ENCODE assay signal across 13 cellular contexts in genomic region chr10:63456437-63457210, GRCh38. TPM values are rescaled to one million over a fixed set of nuclear protein-coding genes. Genes with fewer than 3 reads are reported as not detected.
DNase-seq lines count a peak whose midpoint lies in the region; ATAC-seq and TF ChIP-seq lines count a peak whose summit lies in the region.
"Had no signal": no experiment of that assay in that cellular context is flagged by ENCODE, and none has a peak within 500 bp of the region (broad histone marks: within the 10 kb centered on the region; RNA-seq: fewer than 3 reads in every experiment).

No MANE protein-coding gene starts in this region.

- dilution Hi-C loops in IMR-90 (cut with HindIII; ENCODE audit: low sequenced_read_pairs, unreplicated experiment): no loop called here

- no peak overlapping the region for H4K8ac ChIP-seq in IMR-90 (ENCODE audit: low read depth in 2 of 2, low read length in 2 of 2)

- H3K27ac Mint-ChIP-seq in CD14-positive monocyte: no peak overlapping the region

- H3K4me2 ChIP-seq in IMR-90 (ENCODE audit: low read depth, low read length): peak overlapping the region; percentile 57

- no peak overlapping the region for H2BK120ac ChIP-seq in IMR-90 (ENCODE audit: low read depth, low read length)

- H3K4me3 Mint-ChIP-seq in CD14-positive monocyte: no peak overlapping the region

- no peaks in the 10 kb centered on the region for H3K9me3 ChIP-seq in IMR-90 (ENCODE audit: control insufficient read depth, insufficient read depth, low read length)
- H3K9me3 ChIP-seq: esophagus muscularis mucosa had no signal

- peak overlapping the region; percentile 64 for H3K27ac ChIP-seq in ACC112 (ENCODE audit: low read depth, low read length)
- H3K27ac ChIP-seq in IMR-90 (ENCODE audit: insufficient read depth, low read length): no peak overlapping the region
- H3K27ac ChIP-seq: esophagus muscularis mucosa had no signal

- no peak overlapping the region for H4K91ac ChIP-seq in IMR-90 (ENCODE audit: insufficient read depth, low read depth, low read length)

- in situ Hi-C loops in IMR-90 (cut with MboI; ENCODE audit: low sequenced_read_pairs): no loop called here

- H3K4me1 ChIP-seq in ACC112 (ENCODE audit: control insufficient read depth, insufficient read depth, low read length, unreplicated experiment): peaks cover 25% of the 10 kb centered on the region
- H3K4me1 ChIP-seq in IMR-90 (ENCODE audit: control insufficient read depth, insufficient read depth, low read length): peaks cover 3% of the 10 kb centered on the region

- peak; percentile 73 for DNase-seq in IMR-90
- DNase-seq in astrocyte of the hippocampus (ENCODE audit: low read depth, low spot score): peak; percentile 57
- peak; percentile 35 for DNase-seq in hepatic stellate cell (ENCODE audit: low spot score)
- DNase-seq in CD14-positive monocyte (ENCODE audit: low spot score): no peak
- DNase-seq in NCI-H1417 treated with DMSO at 0.1 percent for 48 hours (lab: John Stamatoyannopoulos, UW): no peak
- DNase-seq in islet precursor cell: no peak
- DNase-seq: NCI-H1048, NCI-H510A treated with DMSO at 0.1 percent for 48 hours, SHP77 had no signal

- peaks cover 3% of the 10 kb centered on the region for H3K4me1 Mint-ChIP-seq in CD14-positive monocyte

- H3K23ac ChIP-seq in IMR-90 (ENCODE audit: low read depth, low read length): no peak overlapping the region; the same call in 1 of the 2 replicates

- no peak overlapping the region for H4K5ac ChIP-seq in IMR-90 (ENCODE audit: low read depth, low read length)

- H2BK20ac ChIP-seq in IMR-90 (ENCODE audit: low read depth, low read length): no peak overlapping the region

- H3K36me3 ChIP-seq in ACC112 (ENCODE audit: insufficient read depth, low read length) (peaks cover 10% of the 10 kb centered on the region), IMR-90 (ENCODE audit: control insufficient read depth, insufficient read depth, low read length) (no peaks in the 10 kb centered on the region)
- H3K36me3 ChIP-seq: esophagus muscularis mucosa had no signal

- no peak overlapping the region for H2AK9ac ChIP-seq in IMR-90 (replicated peaks; ENCODE audit: low read depth, low read length, poor library complexity)

- H3K9me1 ChIP-seq in IMR-90 (ENCODE audit: insufficient read depth, low read length): 0 out of 2 replicates have a peak, but pooled peaks cover 5% of the 10 kb centered on the region

- POLR2A ChIA-PET in IMR-90 (lab: Charles Lee; ENCODE audit: unreplicated experiment): no interaction called here

- H3K56ac ChIP-seq in IMR-90 (ENCODE audit: extremely low read depth, insufficient read depth, low read length): no peak overlapping the region; the same call in 1 of the 2 replicates

- peaks cover 15 to 50% of the 10 kb centered on the region in 2 experiments for H3K79me1 ChIP-seq in IMR-90 (ENCODE audit: low read depth in 1 of 2, low read length in 2 of 2)

- no peak for TF ChIP-seq RAD21 in IMR-90 (IDR thresholded peaks at IDR 0.05; ENCODE audit: low read length)

- no peak for TF ChIP-seq POLR2A in IMR-90 (IDR thresholded peaks at IDR 0.05; ENCODE audit: low read depth, low read length)

- intact Hi-C loops in IMR-90 (cut with micrococcal nuclease) (no loop called here), CD14-positive monocyte (cut with micrococcal nuclease) (no loop called here)

- H4K20me1 ChIP-seq in IMR-90 (ENCODE audit: insufficient read depth, low read length): peaks cover 12% of the 10 kb centered on the region; the same call in 1 of the 2 replicates

- no peak overlapping the region for H2BK15ac ChIP-seq in IMR-90 (ENCODE audit: low read depth, low read length)

- H3K4me3 ChIP-seq in ACC112 (ENCODE audit: low read depth, low read length) (peak overlapping the region; percentile 19; the same call in 1 of the 2 replicates), IMR-90 (ENCODE audit: insufficient read depth, low read depth, low read length) (no peak overlapping the region)
- H3K4me3 ChIP-seq: esophagus muscularis mucosa had no signal

- peak overlapping the region; percentile 43; the same call in 1 of the 2 replicates for H3K14ac ChIP-seq in IMR-90 (replicated peaks; ENCODE audit: low read depth, low read length)

- H3K27me3 ChIP-seq in ACC112 (ENCODE audit: insufficient read depth, low read length) (no peaks in the 10 kb centered on the region), IMR-90 (ENCODE audit: control insufficient read depth, insufficient read depth, low read length) (no peaks in the 10 kb centered on the region)
- H3K27me3 ChIP-seq: esophagus muscularis mucosa had no signal

- H2AFZ ChIP-seq in ACC112 (ENCODE audit: low read length, unreplicated experiment): no peak overlapping the region
- no peak overlapping the region for H2AFZ ChIP-seq in IMR-90 (replicated peaks; ENCODE audit: low read length, poor library complexity)

- BruUV-seq in IMR-90 (replicated peaks; lab: Mats Ljungman, UMichigan): no TSS peak

- TF ChIP-seq CTCF in IMR-90 (conservative IDR thresholded peaks at IDR 0.05; ENCODE audit: low read depth, low read length) (no peak), CD14-positive monocyte (IDR thresholded peaks at IDR 0.05) (no peak)

- ATAC-seq in IMR-90 (ENCODE audit: low read depth): peak; percentile 90
- ATAC-seq in HG02623 (IDR thresholded peaks at IDR 0.05; ENCODE audit: unreplicated experiment): no peak
- ATAC-seq: activated CD4-positive, CD25-positive, alpha-beta regulatory T cell treated with anti-CD3 and anti-CD28 coated beads, Interleukin-2, amount 50 U/mL, for 24 hours had no signal

- CTCF ChIA-PET in IMR-90 (lab: Yijun Ruan, JAX): no interaction called here

- no CpG with 5 or more reads among the region's 2 CpGs for WGBS in IMR-90 (ENCODE audit: extremely low coverage in 2 of 2, insufficient read length in 1 of 2), 2 experiments

- H3K79me2 ChIP-seq in ACC112 (ENCODE audit: control insufficient read depth, insufficient read depth, low read length, unreplicated experiment): peaks cover 80% of the 10 kb centered on the region

- H3K36me3 Mint-ChIP-seq in CD14-positive monocyte: peaks cover 5 to 12% of the 10 kb centered on the region in 2 donors

- H3K4ac ChIP-seq in IMR-90 (ENCODE audit: low read depth, low read length): no peak overlapping the region

- no peak overlapping the region for H2AK5ac ChIP-seq in IMR-90 (ENCODE audit: low read depth, low read length)

- H3K9ac ChIP-seq in IMR-90 (ENCODE audit: low read depth, low read length): no peak overlapping the region

- peaks cover 0 to 7% (median 0%) of the 10 kb centered on the region in 7 donors for H3K9me3 Mint-ChIP-seq in CD14-positive monocyte

- H3K27me3 Mint-ChIP-seq in CD14-positive monocyte (ENCODE audit: low read depth in 3 of 3): no peaks in the 10 kb centered on the region

- H3K18ac ChIP-seq in IMR-90 (ENCODE audit: low read depth, low read length): peak overlapping the region; percentile 2; the same call in 1 of the 2 replicates

- peak overlapping the region; percentile 86 for H2BK5ac ChIP-seq in IMR-90 (ENCODE audit: low read depth, low read length, poor library complexity, severe bottlenecking)

TF ChIP-seq in IMR-90, 13 proteins besides CTCF, POLR2A, EP300 and RAD21:
- no peak for TF ChIP-seq RCOR1 (IDR thresholded peaks at IDR 0.05; ENCODE audit: insufficient replicate concordance, low read length)
- no peak for TF ChIP-seq SMC3 (IDR thresholded peaks at IDR 0.05; ENCODE audit: low read depth, low read length)
- TF ChIP-seq CHD1 (IDR thresholded peaks at IDR 0.05; ENCODE audit: low read depth, low read length): no peak
- TF ChIP-seq RFX5 (IDR thresholded peaks at IDR 0.05; ENCODE audit: low read depth, low read length): no peak
- TF ChIP-seq FOS (IDR thresholded peaks at IDR 0.05; ENCODE audit: low read depth, low read length): no peak
- no peak for TF ChIP-seq ELK1 (IDR thresholded peaks at IDR 0.05; ENCODE audit: borderline replicate concordance, low read depth, low read length)
- TF ChIP-seq MAFK (IDR thresholded peaks at IDR 0.05; ENCODE audit: low read depth, low read length): peak; percentile 63
- no peak for TF ChIP-seq NFE2L2 (IDR thresholded peaks at IDR 0.05; ENCODE audit: low read depth, low read length)
- TF ChIP-seq USF2 (IDR thresholded peaks at IDR 0.05; ENCODE audit: low read depth, low read length): no peak
- no peak for TF ChIP-seq MAZ (IDR thresholded peaks at IDR 0.05; ENCODE audit: borderline replicate concordance, low read depth, low read length)
- TF ChIP-seq MXI1 (IDR thresholded peaks at IDR 0.05; ENCODE audit: borderline replicate concordance, low read depth, low read length): no peak
- no peak for TF ChIP-seq BHLHE40 (IDR thresholded peaks at IDR 0.05; ENCODE audit: low read depth, low read length)
- TF ChIP-seq CEBPB (IDR thresholded peaks at IDR 0.05; ENCODE audit: low read depth, low read length): peak; percentile 77; the same call in 1 of the 2 replicates

RNA-seq across cellular contexts. Expression of gene JMJD1C, which starts 9.2 kb away (rescaled TPM):
- 96.8 and 108 TPM in 2 replicates for total RNA-seq in IMR-90 (2012; rRNA removed)
- polyA plus RNA-seq in IMR-90 (2012; rRNA removed): 10.6 and 15.6 TPM in 2 replicates
- polyA plus RNA-seq in IMR-90 (2012; cell fraction: cytosol; rRNA removed): 2.0 and 2.7 TPM in 2 replicates
- 4.5 and 57.4 TPM in 2 replicates for polyA plus RNA-seq in IMR-90 (2012; cell fraction: nucleus; rRNA removed; ENCODE audit: low replicate concordance)
- 10 to 100 TPM; 27.8 to 46.5 TPM for polyA plus RNA-seq in CD14-positive monocyte

Comparison
In these comparisons a context has a peak if more than half of its experiments do, and no peak if none do; other contexts are left out.
1. DNase-seq: peak in IMR-90 (single experiment), astrocyte of the hippocampus (single experiment) and hepatic stellate cell (single experiment); none in CD14-positive monocyte (single experiment), NCI-H1417 treated with DMSO at 0.1 percent for 48 hours (single experiment) and islet precursor cell (single experiment).